Comparison of ENCODE assay signal across 27 cellular contexts in genomic region chr11:75146711-75147110, GRCh38. TPM values are rescaled to one million over a fixed set of nuclear protein-coding genes. Genes with fewer than 3 reads are reported as not detected.
"Had no signal": no experiment of that assay in that cellular context is flagged by ENCODE, and none has a peak within 500 bp of the region (broad histone marks: within the 10 kb centered on the region; RNA-seq: fewer than 3 reads in every experiment).

No MANE protein-coding gene starts in this region.

- H3K9me2 ChIP-seq: SK-N-SH had no signal

- H3K9me3 Mint-ChIP-seq: activated CD4-positive, alpha-beta memory T cell treated with anti-CD3 and anti-CD28 coated beads, Interleukin-2, amount 10 ng/mL, durations not matched to agents 7 days and 5 days; activated naive CD4-positive, alpha-beta T cell treated with anti-CD3 and anti-CD28 coated beads, Interleukin-2, amount 50 U/mL, for 24 hours; activated naive CD8-positive, alpha-beta T cell treated with anti-CD3 and anti-CD28 coated beads, Interleukin-2, amount 50 U/mL, for 24 hours; activated T-cell treated with anti-CD3 and anti-CD28 coated beads, Interleukin-2, amount 50 U/mL, for 72 hours had no signal

- DNase-seq: activated CD4-positive, alpha-beta memory T cell treated with anti-CD3 and anti-CD28 coated beads, Interleukin-2, amount 10 ng/mL, durations not matched to agents 7 days and 5 days; activated CD4-positive, alpha-beta T cell treated with anti-CD3 and anti-CD28 coated beads for 36 hours; activated CD4-positive, alpha-beta T cell treated with anti-CD3 and anti-CD28 coated beads, Interleukin-2, amount 50 U/mL, for 1 hour; activated CD4-positive, CD25-positive, alpha-beta regulatory T cell; activated naive CD8-positive, alpha-beta T cell treated with anti-CD3 and anti-CD28 coated beads, Interleukin-2, amount 50 U/mL, for 24 hours; activated T-cell treated with anti-CD3 and anti-CD28 coated beads, Interleukin-2, amount 50 U/mL, for 72 hours; amniotic stem cell; body of pancreas; MG63; MV-4-11; NCI-H1092 treated with DMSO at 0.1 percent for 48 hours; NCI-H1436; NCI-H1694 treated with DMSO at 0.1 percent for 48 hours; NCI-H2029 treated with DMSO at 0.1 percent for 48 hours; NCI-H446; NCI-H524; Peyer's patch; Right ventricle myocardium superior; SJCRH30; T-helper 1 cell had no signal

- H3K9ac ChIP-seq: SK-N-SH had no signal

- H3K36me3 Mint-ChIP-seq: activated naive CD4-positive, alpha-beta T cell treated with anti-CD3 and anti-CD28 coated beads, Interleukin-2, amount 50 U/mL, for 24 hours had no signal

- H3K9me3 ChIP-seq: ascending aorta, body of pancreas, MG63, Peyer's patch, SJCRH30, SK-N-SH had no signal

- H3K27me3 ChIP-seq: ascending aorta, body of pancreas, MG63, Peyer's patch, SJCRH30 had no signal

- H3K4me3 Mint-ChIP-seq: activated CD4-positive, alpha-beta memory T cell treated with anti-CD3 and anti-CD28 coated beads, Interleukin-2, amount 10 ng/mL, durations not matched to agents 7 days and 5 days; activated CD4-positive, alpha-beta T cell treated with anti-CD3 and anti-CD28 coated beads for 36 hours; activated naive CD4-positive, alpha-beta T cell treated with anti-CD3 and anti-CD28 coated beads, Interleukin-2, amount 50 U/mL, for 24 hours; activated naive CD8-positive, alpha-beta T cell treated with anti-CD3 and anti-CD28 coated beads, Interleukin-2, amount 50 U/mL, for 24 hours; activated T-cell treated with anti-CD3 and anti-CD28 coated beads, Interleukin-2, amount 50 U/mL, for 72 hours had no signal

- H3K36me3 ChIP-seq: ascending aorta, MG63, Peyer's patch, SJCRH30 had no signal

- H3K4me3 ChIP-seq: ascending aorta, body of pancreas, MG63, Peyer's patch, SJCRH30 had no signal

- ATAC-seq: activated CD4-positive, alpha-beta T cell treated with anti-CD3 and anti-CD28 coated beads for 36 hours; activated naive CD8-positive, alpha-beta T cell treated with anti-CD3 and anti-CD28 coated beads, Interleukin-2, amount 50 U/mL, for 24 hours; activated T-cell treated with anti-CD3 and anti-CD28 coated beads, Interleukin-2, amount 50 U/mL, for 72 hours; body of pancreas had no signal

- H3K4me2 ChIP-seq: SK-N-SH had no signal

- H3K27ac ChIP-seq: ascending aorta, body of pancreas, RWPE1, SJCRH30, VCaP had no signal

- H3K4me1 ChIP-seq: ascending aorta had no signal

- H3K27me3 Mint-ChIP-seq: activated naive CD4-positive, alpha-beta T cell treated with anti-CD3 and anti-CD28 coated beads, Interleukin-2, amount 50 U/mL, for 24 hours had no signal

- H3K27ac Mint-ChIP-seq: activated CD4-positive, alpha-beta memory T cell treated with anti-CD3 and anti-CD28 coated beads, Interleukin-2, amount 10 ng/mL, durations not matched to agents 7 days and 5 days; activated CD4-positive, alpha-beta T cell treated with anti-CD3 and anti-CD28 coated beads for 36 hours; activated naive CD4-positive, alpha-beta T cell treated with anti-CD3 and anti-CD28 coated beads, Interleukin-2, amount 50 U/mL, for 24 hours; activated naive CD8-positive, alpha-beta T cell treated with anti-CD3 and anti-CD28 coated beads, Interleukin-2, amount 50 U/mL, for 24 hours; activated T-cell treated with anti-CD3 and anti-CD28 coated beads, Interleukin-2, amount 50 U/mL, for 72 hours had no signal

RNA-seq across cellular contexts. Expression of gene SLCO2B1, which starts 4.2 kb away (rescaled TPM):
- total RNA-seq: activated CD4-positive, alpha-beta T cell treated with anti-CD3 and anti-CD28 coated beads for 36 hours; activated CD8-positive, alpha-beta memory T cell treated with anti-CD3 and anti-CD28 coated beads for 36 hours; activated T-cell treated with anti-CD3 and anti-CD28 coated beads, Interleukin-2, amount 50 U/mL, for 72 hours had no signal

RNA-seq across cellular contexts. Expression of gene OR2AT4, which starts 50.0 kb away (rescaled TPM):
- total RNA-seq: activated CD4-positive, alpha-beta memory T cell treated with anti-CD3 and anti-CD28 coated beads, Interleukin-2, amount 10 ng/mL, durations not matched to agents 7 days and 5 days; activated CD4-positive, alpha-beta T cell treated with anti-CD3 and anti-CD28 coated beads for 36 hours; activated CD8-positive, alpha-beta memory T cell treated with anti-CD3 and anti-CD28 coated beads for 36 hours; activated T-cell treated with anti-CD3 and anti-CD28 coated beads, Interleukin-2, amount 50 U/mL, for 72 hours; ascending aorta; Peyer's patch; Right ventricle myocardium superior; SJCRH30; T-helper 2 cell treated with Interferon-gamma antibody and Interleukin-4, amounts not matched to agents 100 ng/mL and 5 ng/mL, for 36 hours had no signal
- polyA plus RNA-seq: SK-N-SH had no signal
